29 cellular contexts compared by ENCODE assay signal in the genomic region with DNA sequence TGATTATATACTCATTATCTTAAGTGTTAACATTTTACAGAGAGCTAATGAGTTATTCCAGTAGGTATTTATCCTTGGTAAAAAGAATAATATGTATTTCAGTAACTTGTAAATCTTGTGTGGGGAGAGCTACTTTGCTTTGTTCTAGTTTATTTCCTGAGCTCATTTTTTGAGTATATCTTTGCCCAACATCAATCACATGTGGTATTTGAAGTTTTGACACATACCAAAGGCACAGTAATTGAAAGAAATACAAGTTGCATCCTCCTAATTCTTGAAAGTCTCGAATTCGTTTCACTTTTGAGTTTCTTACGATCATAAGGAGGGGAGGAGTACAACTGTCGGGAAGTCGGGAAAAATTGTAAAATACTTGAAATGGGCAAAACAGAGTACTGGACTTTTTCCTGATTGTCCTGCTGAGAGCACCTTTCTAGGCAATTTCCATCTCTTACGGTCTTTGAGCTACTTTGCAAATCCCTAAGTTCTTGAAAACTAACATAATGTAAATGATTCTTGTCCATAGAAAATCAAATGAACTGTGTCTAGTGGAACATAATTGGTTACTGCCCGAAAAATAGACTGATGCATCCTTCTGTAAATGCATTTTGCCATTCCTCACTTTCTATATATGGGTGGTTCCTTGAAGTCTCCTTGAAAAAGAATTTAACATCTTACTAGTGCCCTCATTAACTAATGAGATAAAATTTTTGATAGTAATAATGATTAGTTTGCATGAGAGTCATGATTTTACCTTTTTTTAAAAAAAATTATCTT. TPM values are rescaled to one million over a fixed set of nuclear protein-coding genes. Genes with fewer than 3 reads are reported as not detected.
DNase-seq lines count a peak whose midpoint lies in the region; ATAC-seq, FAIRE-seq and TF ChIP-seq lines count a peak whose summit lies in the region.
"Had no signal": no experiment of that assay in that cellular context is flagged by ENCODE, and none has a peak within 500 bp of the region (broad histone marks: within the 10 kb centered on the region; RNA-seq: fewer than 3 reads in every experiment).

No MANE protein-coding gene starts in this region.

- no peak overlapping the region for H3K27ac ChIP-seq in CD8-positive, alpha-beta memory T cell (ENCODE audit: low read depth, low read length)
- H3K27ac ChIP-seq in astrocyte (ENCODE audit: low read depth, low read length) = no peak overlapping the region
- H3K27ac ChIP-seq: GM23248, SJSA1 had no signal

- no peaks in the 10 kb centered on the region for H3K9me3 Mint-ChIP-seq in activated CD4-positive, alpha-beta T cell treated with anti-CD3 and anti-CD28 coated beads, Interleukin-2, amount 10 ng/mL, durations not matched to agents 24 days and 14 days
- H3K9me3 Mint-ChIP-seq in CD8-positive, alpha-beta memory T cell = no peaks in the 10 kb centered on the region
- no peaks in the 10 kb centered on the region for H3K9me3 Mint-ChIP-seq in astrocyte (ENCODE audit: unreplicated experiment)
- H3K9me3 Mint-ChIP-seq in naive thymus-derived CD8-positive, alpha-beta T cell = no peaks in the 10 kb centered on the region
- H3K9me3 Mint-ChIP-seq in glutamatergic neuron (ENCODE audit: unreplicated experiment) = peaks cover 3% of the 10 kb centered on the region
- H3K9me3 Mint-ChIP-seq in activated T-helper 2 cell treated with anti-CD3 and anti-CD28 coated beads, Interferon-gamma antibody, Interleukin-2, Interleukin-4, amounts not matched to agents 10 μg/mL and 5 μg/mL and 100 μg/mL, durations not matched to agents 14 hours and 24 hours and 36 hours = no peaks in the 10 kb centered on the region

- H3K27me3 Mint-ChIP-seq in activated CD4-positive, alpha-beta T cell treated with anti-CD3 and anti-CD28 coated beads, Interleukin-2, amount 10 ng/mL, durations not matched to agents 24 days and 14 days = peaks cover 7% of the 10 kb centered on the region
- peaks cover 6 to 15% of the 10 kb centered on the region in 2 donors for H3K27me3 Mint-ChIP-seq in CD8-positive, alpha-beta memory T cell
- no peaks in the 10 kb centered on the region for H3K27me3 Mint-ChIP-seq in astrocyte (ENCODE audit: low read depth, unreplicated experiment)
- H3K27me3 Mint-ChIP-seq in naive thymus-derived CD8-positive, alpha-beta T cell = no peaks in the 10 kb centered on the region
- H3K27me3 Mint-ChIP-seq in glutamatergic neuron (ENCODE audit: unreplicated experiment) = no peaks in the 10 kb centered on the region
- H3K27me3 Mint-ChIP-seq in activated T-helper 2 cell treated with anti-CD3 and anti-CD28 coated beads, Interferon-gamma antibody, Interleukin-2, Interleukin-4, amounts not matched to agents 10 μg/mL and 5 μg/mL and 100 μg/mL, durations not matched to agents 14 hours and 24 hours and 36 hours (ENCODE audit: low read depth) = peaks cover 9% of the 10 kb centered on the region

- no peak overlapping the region for H2AFZ ChIP-seq in astrocyte (ENCODE audit: low read depth, low read length)
- H2AFZ ChIP-seq: GM23248 had no signal

- DNase-seq in activated CD4-positive, alpha-beta T cell treated with anti-CD3 and anti-CD28 coated beads, Interleukin-2, amount 10 ng/mL, durations not matched to agents 24 days and 14 days = no peak
- DNase-seq in activated CD4-positive, alpha-beta T cell treated with anti-CD3 and anti-CD28 coated beads, Interleukin-2, amount 50 U/mL, for 48 hours = no peak
- no peak for DNase-seq in CD8-positive, alpha-beta memory T cell
- no peak for DNase-seq in astrocyte (ENCODE audit: low read depth)
- peak in 2 of 10 donors; percentile 4 to 9 for DNase-seq in naive thymus-derived CD8-positive, alpha-beta T cell
- no peak for DNase-seq in glutamatergic neuron
- DNase-seq in D341Med (ENCODE audit: low spot score) = no peak
- DNase-seq in activated T-helper 2 cell treated with anti-CD3 and anti-CD28 coated beads, Interferon-gamma antibody, Interleukin-2, Interleukin-4, amounts not matched to agents 10 μg/mL and 5 μg/mL and 100 μg/mL, durations not matched to agents 14 hours and 24 hours and 36 hours (ENCODE audit: low spot score) = no peak
- DNase-seq: DMS53, GM23248, H7, MG63, NCI-H1417, NCI-H1694, NCI-H2081, NCI-H2227 treated with DMSO at 0.1 percent for 48 hours, NCI-H510A, NCI-H69, Right ventricle myocardium superior, RPMI8226 had no signal

- H3K36me3 Mint-ChIP-seq in activated CD4-positive, alpha-beta T cell treated with anti-CD3 and anti-CD28 coated beads, Interleukin-2, amount 10 ng/mL, durations not matched to agents 24 days and 14 days (ENCODE audit: low read depth) = no peaks in the 10 kb centered on the region
- no peaks in the 10 kb centered on the region for H3K36me3 Mint-ChIP-seq in CD8-positive, alpha-beta memory T cell
- no peaks in the 10 kb centered on the region for H3K36me3 Mint-ChIP-seq in astrocyte (ENCODE audit: low read depth, unreplicated experiment)
- no peaks in the 10 kb centered on the region for H3K36me3 Mint-ChIP-seq in naive thymus-derived CD8-positive, alpha-beta T cell
- H3K36me3 Mint-ChIP-seq in glutamatergic neuron (ENCODE audit: unreplicated experiment) = no peaks in the 10 kb centered on the region
- H3K36me3 Mint-ChIP-seq in activated T-helper 2 cell treated with anti-CD3 and anti-CD28 coated beads, Interferon-gamma antibody, Interleukin-2, Interleukin-4, amounts not matched to agents 10 μg/mL and 5 μg/mL and 100 μg/mL, durations not matched to agents 14 hours and 24 hours and 36 hours (ENCODE audit: low read depth) = no peaks in the 10 kb centered on the region

- no peak overlapping the region for H3K27ac Mint-ChIP-seq in activated CD4-positive, alpha-beta T cell treated with anti-CD3 and anti-CD28 coated beads, Interleukin-2, amount 10 ng/mL, durations not matched to agents 24 days and 14 days
- peak overlapping the region in 6 of 8 donors; percentile 10 to 96 (median 34) for H3K27ac Mint-ChIP-seq in CD8-positive, alpha-beta memory T cell
- H3K27ac Mint-ChIP-seq in astrocyte (ENCODE audit: unreplicated experiment) (no peak overlapping the region), glutamatergic neuron (ENCODE audit: unreplicated experiment) (no peak overlapping the region)
- H3K27ac Mint-ChIP-seq in naive thymus-derived CD8-positive, alpha-beta T cell = peak overlapping the region in 2 of 10 donors; percentile 14 to 66
- H3K27ac Mint-ChIP-seq in activated T-helper 2 cell treated with anti-CD3 and anti-CD28 coated beads, Interferon-gamma antibody, Interleukin-2, Interleukin-4, amounts not matched to agents 10 μg/mL and 5 μg/mL and 100 μg/mL, durations not matched to agents 14 hours and 24 hours and 36 hours = no peak overlapping the region

- intact Hi-C loops in activated CD4-positive, alpha-beta T cell treated with anti-CD3 and anti-CD28 coated beads, Interleukin-2, amount 10 ng/mL, durations not matched to agents 24 days and 14 days (cut with micrococcal nuclease) = loop anchor here (10.0 kb wide), 1 partner anchor 139 kb away; the partner anchor contains the start of gene BMX
- intact Hi-C loops in activated T-helper 2 cell treated with anti-CD3 and anti-CD28 coated beads, Interferon-gamma antibody, Interleukin-2, Interleukin-4, amounts not matched to agents 10 μg/mL and 5 μg/mL and 100 μg/mL, durations not matched to agents 14 hours and 24 hours and 36 hours (cut with micrococcal nuclease) = no loop called here

- no peak overlapping the region for H3K9ac ChIP-seq in astrocyte (ENCODE audit: low read length)
- H3K9ac ChIP-seq: GM23248 had no signal

- H3K4me1 Mint-ChIP-seq in activated CD4-positive, alpha-beta T cell treated with anti-CD3 and anti-CD28 coated beads, Interleukin-2, amount 10 ng/mL, durations not matched to agents 24 days and 14 days = peaks cover 3% of the 10 kb centered on the region
- H3K4me1 Mint-ChIP-seq in CD8-positive, alpha-beta memory T cell = peaks cover 7 to 12% (median 10%) of the 10 kb centered on the region in 3 donors
- H3K4me1 Mint-ChIP-seq in astrocyte (ENCODE audit: low read depth, unreplicated experiment) (no peaks in the 10 kb centered on the region), glutamatergic neuron (ENCODE audit: low read depth, unreplicated experiment) (no peaks in the 10 kb centered on the region)
- H3K4me1 Mint-ChIP-seq in naive thymus-derived CD8-positive, alpha-beta T cell = peaks cover 3 to 22% (median 17%) of the 10 kb centered on the region in 4 donors
- H3K4me1 Mint-ChIP-seq in activated T-helper 2 cell treated with anti-CD3 and anti-CD28 coated beads, Interferon-gamma antibody, Interleukin-2, Interleukin-4, amounts not matched to agents 10 μg/mL and 5 μg/mL and 100 μg/mL, durations not matched to agents 14 hours and 24 hours and 36 hours (ENCODE audit: low read depth) = peaks cover 13% of the 10 kb centered on the region

- no peak overlapping the region for H3K4me2 ChIP-seq in astrocyte (ENCODE audit: low read length)

- peak in 1 of 2 donors; percentile 56 for ATAC-seq in naive thymus-derived CD8-positive, alpha-beta T cell
- ATAC-seq: HepG2 had no signal

- CTCF ChIA-PET in CD8-positive, alpha-beta memory T cell (lab: Charles Lee) = no interaction called here

- TF ChIP-seq CTCF in astrocyte (IDR thresholded peaks at IDR 0.05; ENCODE audit: insufficient read depth, low read depth, low read length) (no peak), glutamatergic neuron (IDR thresholded peaks at IDR 0.05; ENCODE audit: partially characterized antibody, unreplicated experiment) (no peak)

- POLR2A ChIA-PET in CD8-positive, alpha-beta memory T cell (lab: Charles Lee) = no interaction called here
- POLR2A ChIA-PET in naive thymus-derived CD8-positive, alpha-beta T cell (lab: Charles Lee) = no interaction called here

- H3K79me2 ChIP-seq in astrocyte (ENCODE audit: insufficient read depth, low read length) = no peaks in the 10 kb centered on the region

- H3K4me1 ChIP-seq in CD8-positive, alpha-beta memory T cell (ENCODE audit: insufficient read depth, low read length) = no peaks in the 10 kb centered on the region
- no peaks in the 10 kb centered on the region for H3K4me1 ChIP-seq in astrocyte (ENCODE audit: insufficient read depth, low read length)
- H3K4me1 ChIP-seq: SJSA1 had no signal

- no peaks in the 10 kb centered on the region for H3K27me3 ChIP-seq in CD8-positive, alpha-beta memory T cell (ENCODE audit: insufficient read depth, low read length, poor library complexity, severe bottlenecking)
- H3K27me3 ChIP-seq in astrocyte (ENCODE audit: insufficient read depth, low read length) = no peaks in the 10 kb centered on the region
- H3K27me3 ChIP-seq: MG63, SJSA1 had no signal

- H3K4me3 Mint-ChIP-seq in activated CD4-positive, alpha-beta T cell treated with anti-CD3 and anti-CD28 coated beads, Interleukin-2, amount 10 ng/mL, durations not matched to agents 24 days and 14 days = peak overlapping the region; percentile 23
- peak overlapping the region; percentile 41 to 75 (median 64) for H3K4me3 Mint-ChIP-seq in CD8-positive, alpha-beta memory T cell
- H3K4me3 Mint-ChIP-seq in astrocyte (ENCODE audit: unreplicated experiment) (no peak overlapping the region), glutamatergic neuron (ENCODE audit: unreplicated experiment) (no peak overlapping the region)
- H3K4me3 Mint-ChIP-seq in naive thymus-derived CD8-positive, alpha-beta T cell = peak overlapping the region; percentile 5 to 68 (median 56)
- H3K4me3 Mint-ChIP-seq in activated T-helper 2 cell treated with anti-CD3 and anti-CD28 coated beads, Interferon-gamma antibody, Interleukin-2, Interleukin-4, amounts not matched to agents 10 μg/mL and 5 μg/mL and 100 μg/mL, durations not matched to agents 14 hours and 24 hours and 36 hours (ENCODE audit: low read depth) = no peak overlapping the region

- no peak overlapping the region for H3K4me3 ChIP-seq in CD8-positive, alpha-beta memory T cell (ENCODE audit: low read length)
- no peak overlapping the region for H3K4me3 ChIP-seq in astrocyte (ENCODE audit: insufficient read depth, low read depth, low read length)
- H3K4me3 ChIP-seq: GM23248, MG63, SJSA1 had no signal

- no peaks in the 10 kb centered on the region for H3K36me3 ChIP-seq in CD8-positive, alpha-beta memory T cell (ENCODE audit: insufficient read depth, low read length)
- H3K36me3 ChIP-seq in astrocyte (ENCODE audit: insufficient read depth, low read length) = no peaks in the 10 kb centered on the region
- H3K36me3 ChIP-seq: MG63, SJSA1 had no signal

- no peaks in the 10 kb centered on the region for H3K9me3 ChIP-seq in CD8-positive, alpha-beta memory T cell (ENCODE audit: low read length)
- no peaks in the 10 kb centered on the region for H3K9me3 ChIP-seq in astrocyte (ENCODE audit: insufficient read depth, low read depth, low read length)
- H3K9me3 ChIP-seq: MG63, SJSA1 had no signal

- H4K20me1 ChIP-seq in astrocyte (ENCODE audit: insufficient read depth, low read length) = no peaks in the 10 kb centered on the region

- peak; percentile 39 for FAIRE-seq in astrocyte (lab: Jason Lieb, UNC)
- FAIRE-seq: GM18507, HepG2 had no signal

RNA-seq across cellular contexts. Expression of gene CLTRN, which starts 20.6 kb away (rescaled TPM):
- total RNA-seq in activated CD4-positive, alpha-beta T cell treated with anti-CD3 and anti-CD28 coated beads, Interleukin-2, amount 10 ng/mL, durations not matched to agents 24 days and 14 days = 0.16 and 0.33 TPM in 2 replicates
- total RNA-seq in CD8-positive, alpha-beta memory T cell = under 1 TPM; 0.42 to 0.61 TPM
- polyA plus RNA-seq in CD8-positive, alpha-beta memory T cell = 0.17 TPM
- total RNA-seq in astrocyte (1.0 and 1.2 TPM in 2 replicates), glutamatergic neuron (ENCODE audit: unreplicated experiment) (0.27 TPM)
- 1 to 10 TPM in 1 of 2 experiments, under 1 TPM in 1; 0.68 to 1.1 TPM for total RNA-seq in naive thymus-derived CD8-positive, alpha-beta T cell
- under 1 TPM; 0.71 to 0.85 (median 0.83) TPM for polyA plus RNA-seq in naive thymus-derived CD8-positive, alpha-beta T cell
- 0.23 and 0.25 TPM in 2 replicates for total RNA-seq in activated T-helper 2 cell treated with anti-CD3 and anti-CD28 coated beads, Interferon-gamma antibody, Interleukin-2, Interleukin-4, amounts not matched to agents 10 μg/mL and 5 μg/mL and 100 μg/mL, durations not matched to agents 14 hours and 24 hours and 36 hours
- total RNA-seq: A172, G401, HT1080, LHCN-M2, SJSA1 had no signal

RNA-seq across cellular contexts. Expression of gene ACE2, which starts 43.2 kb away (rescaled TPM):
- total RNA-seq in activated CD4-positive, alpha-beta T cell treated with anti-CD3 and anti-CD28 coated beads, Interleukin-2, amount 10 ng/mL, durations not matched to agents 24 days and 14 days = not detected in 2 replicates
- not detected for total RNA-seq in CD8-positive, alpha-beta memory T cell
- polyA plus RNA-seq in CD8-positive, alpha-beta memory T cell = not detected
- total RNA-seq in astrocyte (not detected in 2 replicates), glutamatergic neuron (ENCODE audit: unreplicated experiment) (not detected)
- not detected for total RNA-seq in naive thymus-derived CD8-positive, alpha-beta T cell
- not detected for polyA plus RNA-seq in naive thymus-derived CD8-positive, alpha-beta T cell
- not detected in 2 replicates for total RNA-seq in activated T-helper 2 cell treated with anti-CD3 and anti-CD28 coated beads, Interferon-gamma antibody, Interleukin-2, Interleukin-4, amounts not matched to agents 10 μg/mL and 5 μg/mL and 100 μg/mL, durations not matched to agents 14 hours and 24 hours and 36 hours
- total RNA-seq: A172, Daoy, G401, GM23248, HT1080, LHCN-M2 had no signal
- polyA plus RNA-seq: BJ, GM23248 had no signal

Comparison
In these comparisons a context has a peak if more than half of its experiments do, and no peak if none do; other contexts are left out.
1. H3K27ac Mint-ChIP-seq: peak in CD8-positive, alpha-beta memory T cell (6 of 8); none in activated CD4-positive, alpha-beta T cell treated with anti-CD3 and anti-CD28 coated beads, Interleukin-2, amount 10 ng/mL, durations not matched to agents 24 days and 14 days (single experiment), astrocyte (single experiment), glutamatergic neuron (single experiment) and activated T-helper 2 cell treated with anti-CD3 and anti-CD28 coated beads, Interferon-gamma antibody, Interleukin-2, Interleukin-4, amounts not matched to agents 10 μg/mL and 5 μg/mL and 100 μg/mL, durations not matched to agents 14 hours and 24 hours and 36 hours (single experiment).
2. H3K4me3 Mint-ChIP-seq: peak in activated CD4-positive, alpha-beta T cell treated with anti-CD3 and anti-CD28 coated beads, Interleukin-2, amount 10 ng/mL, durations not matched to agents 24 days and 14 days (single experiment), CD8-positive, alpha-beta memory T cell (7 of 7) and naive thymus-derived CD8-positive, alpha-beta T cell (10 of 10); none in astrocyte (single experiment), glutamatergic neuron (single experiment) and activated T-helper 2 cell treated with anti-CD3 and anti-CD28 coated beads, Interferon-gamma antibody, Interleukin-2, Interleukin-4, amounts not matched to agents 10 μg/mL and 5 μg/mL and 100 μg/mL, durations not matched to agents 14 hours and 24 hours and 36 hours (single experiment).